In genomic region chr15:74179983-74180688, GRCh38 we compare ENCODE assay signal across 1 cellular context.
TF ChIP-seq lines count a peak whose summit lies in the region.

No MANE protein-coding gene starts in this region.

TF ChIP-seq in IMR-90, 13 proteins besides CTCF, POLR2A, EP300 and RAD21:
- TF ChIP-seq RCOR1 (IDR thresholded peaks at IDR 0.05; ENCODE audit: insufficient replicate concordance, low read length) (no peak), BHLHE40 (IDR thresholded peaks at IDR 0.05; ENCODE audit: low read depth, low read length) (no peak), MAFK (IDR thresholded peaks at IDR 0.05; ENCODE audit: low read depth, low read length) (no peak), CEBPB (IDR thresholded peaks at IDR 0.05; ENCODE audit: low read depth, low read length) (no peak), MAZ (IDR thresholded peaks at IDR 0.05; ENCODE audit: borderline replicate concordance, low read depth, low read length) (no peak), SMC3 (IDR thresholded peaks at IDR 0.05; ENCODE audit: low read depth, low read length) (no peak), ELK1 (IDR thresholded peaks at IDR 0.05; ENCODE audit: borderline replicate concordance, low read depth, low read length) (no peak), FOS (IDR thresholded peaks at IDR 0.05; ENCODE audit: low read depth, low read length) (no peak), NFE2L2 (IDR thresholded peaks at IDR 0.05; ENCODE audit: low read depth, low read length) (no peak)
- TF ChIP-seq, protein P1, sequence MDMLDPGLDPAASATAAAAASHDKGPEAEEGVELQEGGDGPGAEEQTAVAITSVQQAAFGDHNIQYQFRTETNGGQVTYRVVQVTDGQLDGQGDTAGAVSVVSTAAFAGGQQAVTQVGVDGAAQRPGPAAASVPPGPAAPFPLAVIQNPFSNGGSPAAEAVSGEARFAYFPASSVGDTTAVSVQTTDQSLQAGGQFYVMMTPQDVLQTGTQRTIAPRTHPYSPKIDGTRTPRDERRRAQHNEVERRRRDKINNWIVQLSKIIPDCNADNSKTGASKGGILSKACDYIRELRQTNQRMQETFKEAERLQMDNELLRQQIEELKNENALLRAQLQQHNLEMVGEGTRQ (IDR thresholded peaks at IDR 0.05; ENCODE audit: low read depth, low read length): no peak
